8 cellular contexts compared by ENCODE assay signal in genomic region chr1:207591205-207591604, GRCh38. TPM values are rescaled to one million over a fixed set of nuclear protein-coding genes. Genes with fewer than 3 reads are reported as not detected.
"Had no signal": no experiment of that assay in that cellular context is flagged by ENCODE, and none has a peak within 500 bp of the region (broad histone marks: within the 10 kb centered on the region; RNA-seq: fewer than 3 reads in every experiment).

No MANE protein-coding gene starts in this region.

RNA-seq across cellular contexts. Expression of gene CR1L, which starts 53.7 kb away (rescaled TPM):
- total RNA-seq: HepG2, HT1080, IMR-90, M059J, OCI-LY7, PC-3, SK-MEL-5 had no signal
- polyA plus RNA-seq: HepG2, IMR-90, SK-N-SH had no signal
